ENCODE assay signal across 8 cellular contexts in genomic region chr7:135976312-135977019, GRCh38. TPM values are rescaled to one million over a fixed set of nuclear protein-coding genes. Genes with fewer than 3 reads are reported as not detected.
DNase-seq lines count a peak whose midpoint lies in the region; ATAC-seq and TF ChIP-seq lines count a peak whose summit lies in the region.

No MANE protein-coding gene starts in this region.

- DNase-seq in GM06990 (ENCODE audit: extremely low read depth, insufficient read length), result peak; percentile 72
- DNase-seq in MG63, result peak; percentile 5
- peak; percentile 30 for DNase-seq in activated naive CD4-positive, alpha-beta T cell treated with anti-CD3 and anti-CD28 coated beads, Interleukin-2, amount 50 U/mL, for 16 hours
- DNase-seq in left ventricle myocardium inferior, result no peak
- DNase-seq in sigmoid colon, result no peak
- no peak for DNase-seq in ecto neural progenitor cell (ENCODE audit: low spot score)
- DNase-seq in dedifferentiated amniotic fluid mesenchymal stem cell (ENCODE audit: extremely low spot score), result no peak

- no peaks in the 10 kb centered on the region for H3K27me3 ChIP-seq in GM06990 (replicated peaks; ENCODE audit: control insufficient read depth, insufficient read depth, low read length)
- H3K27me3 ChIP-seq in MG63, result no peaks in the 10 kb centered on the region
- H3K27me3 ChIP-seq in left ventricle myocardium inferior (ENCODE audit: low read depth), result no peaks in the 10 kb centered on the region
- no peaks in the 10 kb centered on the region for H3K27me3 ChIP-seq in sigmoid colon

- no peak for TF ChIP-seq POLR2A in sigmoid colon (IDR thresholded peaks at IDR 0.05)

- H3K36me3 ChIP-seq in GM06990 (ENCODE audit: control insufficient read depth, insufficient read depth, low read length) (no peaks in the 10 kb centered on the region), MG63 (peaks cover 14% of the 10 kb centered on the region), left ventricle myocardium inferior (peaks cover 9% of the 10 kb centered on the region), sigmoid colon (no peaks in the 10 kb centered on the region)

- intact Hi-C loops in left ventricle myocardium inferior (cut with micrococcal nuclease) (no loop called here), sigmoid colon (cut with DNase I) (loop anchor here (10.0 kb wide), 1 partner anchor 312 kb away; the partner anchor contains the start of gene STMP1)

- WGBS in sigmoid colon, 2 donors, result 3% methylated on average over 13 of the region's 13 CpGs

- TF ChIP-seq EP300 in sigmoid colon (IDR thresholded peaks at IDR 0.05), result no peak

- no peak for TF ChIP-seq CTCF in GM06990 (IDR thresholded peaks at IDR 0.05; ENCODE audit: insufficient read depth, low read length, poor library complexity, severe bottlenecking)
- no peak for TF ChIP-seq CTCF in left ventricle myocardium inferior (IDR thresholded peaks at IDR 0.05; ENCODE audit: borderline replicate concordance)
- TF ChIP-seq CTCF in sigmoid colon (IDR thresholded peaks at IDR 0.05), result no peak

- ATAC-seq in GM21717 (IDR thresholded peaks at IDR 0.05; ENCODE audit: unreplicated experiment), result peak; percentile 11

- H3K9me3 ChIP-seq in MG63 (no peaks in the 10 kb centered on the region), left ventricle myocardium inferior (replicated peaks) (no peaks in the 10 kb centered on the region), sigmoid colon (no peaks in the 10 kb centered on the region)

- peak overlapping the region; percentile 92 for H3K27ac ChIP-seq in left ventricle myocardium inferior (replicated peaks)
- peak overlapping the region; percentile 81 to 93 (median 88) for H3K27ac ChIP-seq in sigmoid colon

- H3K4me3 ChIP-seq in GM06990 (replicated peaks; ENCODE audit: low read depth, low read length) (peak overlapping the region; percentile 86), MG63 (peak overlapping the region; percentile 89), left ventricle myocardium inferior (peak overlapping the region; percentile 93), sigmoid colon (peak overlapping the region; percentile 67 to 98 (median 86))

- H3K4me1 ChIP-seq in left ventricle myocardium inferior (peaks cover 81% of the 10 kb centered on the region), sigmoid colon (peaks cover 0 to 40% (median 26%) of the 10 kb centered on the region in 4 donors)

RNA-seq across cellular contexts. Expression of gene MTPN, which starts 0.7 kb away (rescaled TPM):
- 52.9 and 71.2 TPM in 2 replicates for total RNA-seq in MG63 (2014; rRNA removed; shearing (Covaris generic); ENCODE audit: low replicate concordance)
- total RNA-seq in left ventricle myocardium inferior (67.9 TPM), sigmoid colon (10 to 100 TPM; 74.4 to 96.7 (median 78.4) TPM)
- polyA plus RNA-seq in sigmoid colon, result 10 to 100 TPM; 65.5 to 95.7 (median 86.2) TPM

Comparison
In these comparisons a context has a peak if more than half of its experiments do, and no peak if none do; other contexts are left out.
1. DNase-seq: peak in GM06990 (single experiment), MG63 (single experiment) and activated naive CD4-positive, alpha-beta T cell treated with anti-CD3 and anti-CD28 coated beads, Interleukin-2, amount 50 U/mL, for 16 hours (single experiment); none in left ventricle myocardium inferior (single experiment), sigmoid colon (single experiment), ecto neural progenitor cell (single experiment) and dedifferentiated amniotic fluid mesenchymal stem cell (single experiment).
2. Peak in every context shown above with its lines, with median percentiles within 50 percentile points of each other: H3K4me3 ChIP-seq.